1 cellular context compared by ENCODE assay signal in genomic region chr9:129720865-129721545, GRCh38.
TF ChIP-seq lines count a peak whose summit lies in the region.

No MANE protein-coding gene starts in this region.

TF ChIP-seq in K562, 482 proteins besides CTCF, POLR2A, EP300 and RAD21 (continued from another document):
- TF ChIP-seq ZBTB2 (IDR thresholded peaks at IDR 0.05) (no peak), ARID4B (CRISPR knock-in tag; IDR thresholded peaks at IDR 0.05) (0 out of 2 replicates have a peak, but pooled peaks have one; percentile 48), ZEB2 (IDR thresholded peaks at IDR 0.05) (no peak), HNRNPK (IDR thresholded peaks at IDR 0.05; ENCODE audit: low read depth, low read length, poor library complexity, severe bottlenecking) (no peak), PHF20 (IDR thresholded peaks at IDR 0.05; ENCODE audit: partially characterized antibody) (no peak), CAMTA2 (CRISPR knock-in tag; conservative IDR thresholded peaks at IDR 0.05) (no peak), RBM39 (optimal IDR thresholded peaks at IDR 0.05; ENCODE audit: low read depth, low read length) (no peak), DLX4 (CRISPR knock-in tag; IDR thresholded peaks at IDR 0.05) (no peak), RFX1 (IDR thresholded peaks at IDR 0.05) (no peak), MED1 (CRISPR knock-in tag; IDR thresholded peaks at IDR 0.05; ENCODE audit: borderline replicate concordance) (no peak)
